Comparison of ENCODE assay signal across 24 cellular contexts in the genomic region with DNA sequence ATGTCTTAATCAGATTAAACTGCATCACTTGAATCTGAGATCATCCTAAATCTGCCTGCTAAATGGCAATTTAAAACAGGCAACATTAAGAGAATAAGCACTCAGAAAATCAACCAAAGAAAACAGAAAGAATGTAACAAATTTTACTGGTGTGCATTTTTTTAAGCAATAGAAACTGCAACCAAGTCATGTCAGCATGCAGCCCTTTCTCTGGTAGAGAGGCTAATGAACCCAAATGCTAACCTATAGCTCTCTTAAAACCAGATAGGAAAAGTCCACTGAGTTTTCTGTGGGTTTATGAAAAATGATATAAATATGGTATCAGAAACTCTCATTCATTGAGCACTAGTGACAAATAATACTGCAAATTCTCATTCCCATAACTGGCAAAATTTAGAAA. TPM values are rescaled to one million over a fixed set of nuclear protein-coding genes. Genes with fewer than 3 reads are reported as not detected.
"Had no signal": no experiment of that assay in that cellular context is flagged by ENCODE, and none has a peak within 500 bp of the region (broad histone marks: within the 10 kb centered on the region; RNA-seq: fewer than 3 reads in every experiment).

No MANE protein-coding gene starts in this region.

- H3K9ac ChIP-seq: SK-N-SH had no signal

- H3K4me2 ChIP-seq: SK-N-SH had no signal

- H3K9me3 ChIP-seq: SK-N-SH had no signal

- DNase-seq: Karpas-422; KBM-7; NCI-H1092; NCI-H1105 treated with DMSO at 0.1 percent for 48 hours; NCI-H1417 treated with DMSO at 0.1 percent for 48 hours; NCI-H187; NCI-H2029; NCI-H2081 treated with DMSO at 0.1 percent for 48 hours; NCI-H2171; NCI-H226; NCI-H446; NCI-H510A; NCI-H526; NK-92 treated with Interleukin-12 subunit alpha and Interleukin-12 subunit beta, amount 100 ng/mL, for 24 hours; PC-3; SHP77; SK-N-SH; SW 1271; T-cell had no signal

- H3K27ac ChIP-seq: HL-60, RWPE1 had no signal

- ATAC-seq: Panc1, PC-3, T-cell had no signal

RNA-seq across cellular contexts. Expression of a gene that starts 35.6 kb away (rescaled TPM):
- total RNA-seq: HT-29, OCI-LY7, PC-3 had no signal
- polyA plus RNA-seq: SK-N-SH had no signal
